Comparison of ENCODE assay signal across 23 cellular contexts in the genomic region with DNA sequence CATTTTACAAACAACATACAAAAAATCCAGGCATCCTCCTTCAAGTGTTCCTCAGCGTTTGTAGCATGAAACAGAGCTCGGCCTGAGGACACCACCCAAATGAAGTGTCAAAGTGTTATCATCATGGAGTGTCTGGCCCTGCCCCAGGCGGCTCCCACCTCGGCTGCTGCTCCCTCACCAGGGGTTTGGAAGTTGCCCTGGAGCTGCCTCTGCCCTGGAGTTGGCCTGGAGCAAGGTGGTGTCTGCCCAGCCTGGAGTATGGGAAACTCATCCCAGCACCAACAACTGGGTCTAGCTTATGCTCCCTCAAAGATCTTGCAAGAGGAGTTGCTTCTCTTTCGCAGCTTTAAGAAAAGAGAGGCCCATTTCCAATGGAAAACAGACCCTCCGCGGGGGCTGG.
DNase-seq lines count a peak whose midpoint lies in the region; ATAC-seq and TF ChIP-seq lines count a peak whose summit lies in the region.
"Had no signal": no experiment of that assay in that cellular context is flagged by ENCODE, and none has a peak within 500 bp of the region (broad histone marks: within the 10 kb centered on the region; RNA-seq: fewer than 3 reads in every experiment).

No MANE protein-coding gene starts in this region.

- no peak overlapping the region for H3K4me3 ChIP-seq in trophoblast cell (ENCODE audit: low read depth, low read length)
- H3K4me3 ChIP-seq in effector memory CD4-positive, alpha-beta T cell (ENCODE audit: insufficient read depth, low read depth, low read length, poor library complexity, severe bottlenecking): no peak overlapping the region
- H3K4me3 ChIP-seq: SK-N-MC had no signal

- no peak overlapping the region for H3K4ac ChIP-seq in trophoblast cell (ENCODE audit: low read depth, low read length)

- no peaks in the 10 kb centered on the region for H3K79me2 ChIP-seq in trophoblast cell (ENCODE audit: control insufficient read depth, insufficient read depth, low read length, poor library complexity)

- H4K8ac ChIP-seq in trophoblast cell (ENCODE audit: low read depth, low read length): no peak overlapping the region

- H3K18ac ChIP-seq in trophoblast cell (ENCODE audit: low read length): no peak overlapping the region

- POLR2A ChIA-PET in CD4-positive, alpha-beta T cell (lab: Charles Lee): interaction anchor here (0.6 kb wide), 1 partner anchor 49 kb away, joined by 3 read pairs; no protein-coding TSS in a partner anchor

- no peaks in the 10 kb centered on the region for H3K27me3 Mint-ChIP-seq in CD4-positive, alpha-beta T cell
- H3K27me3 Mint-ChIP-seq in activated T-helper 17 cell treated with anti-CD3 and anti-CD28 coated beads, Interleukin-2, amount 50 U/mL, for 72 hours: no peaks in the 10 kb centered on the region
- H3K27me3 Mint-ChIP-seq: B cell had no signal

- H3K4me1 ChIP-seq in trophoblast cell (ENCODE audit: control insufficient read depth in 1 of 2, insufficient read depth in 2 of 2, low read length in 2 of 2): peaks cover 16 to 19% of the 10 kb centered on the region in 2 experiments
- H3K4me1 ChIP-seq in effector memory CD4-positive, alpha-beta T cell (ENCODE audit: control insufficient read depth, insufficient read depth, low read length, poor library complexity, severe bottlenecking): no peaks in the 10 kb centered on the region

- H2BK12ac ChIP-seq in trophoblast cell (ENCODE audit: low read length): no peak overlapping the region

- no peak for ATAC-seq in CD4-positive, alpha-beta T cell (ENCODE audit: poor library complexity)
- ATAC-seq in left lobe of liver: peak; percentile 18
- no peak for ATAC-seq in activated T-helper 17 cell treated with anti-CD3 and anti-CD28 coated beads, Interleukin-2, amount 50 U/mL, for 72 hours (replicated peaks)

- H3K4me1 Mint-ChIP-seq in CD4-positive, alpha-beta T cell (ENCODE audit: low read depth): peaks cover 32% of the 10 kb centered on the region
- H3K4me1 Mint-ChIP-seq in activated T-helper 17 cell treated with anti-CD3 and anti-CD28 coated beads, Interleukin-2, amount 50 U/mL, for 72 hours: peaks cover 5% of the 10 kb centered on the region

- peak overlapping the region; percentile 30 for H3K14ac ChIP-seq in trophoblast cell (ENCODE audit: low read length)

- WGBS in trophoblast cell (ENCODE audit: extremely low coverage, insufficient coverage, insufficient read length): no CpG with 5 or more reads among the region's 7 CpGs

- no peak overlapping the region for H2BK120ac ChIP-seq in trophoblast cell (ENCODE audit: insufficient read depth, low read length, poor library complexity)

- intact Hi-C loops in CD4-positive, alpha-beta T cell (cut with DNase I, micrococcal nuclease): no loop called here

- H3K27me3 ChIP-seq in CD4-positive, alpha-beta T cell (ENCODE audit: control insufficient read depth, insufficient read depth, low read length): no peaks in the 10 kb centered on the region
- H3K27me3 ChIP-seq in trophoblast cell (ENCODE audit: insufficient read depth, low read length): no peaks in the 10 kb centered on the region
- H3K27me3 ChIP-seq in effector memory CD4-positive, alpha-beta T cell (replicated peaks; ENCODE audit: control insufficient read depth, insufficient read depth, low read length, poor library complexity, severe bottlenecking): no peaks in the 10 kb centered on the region

- H3K4me3 Mint-ChIP-seq in CD4-positive, alpha-beta T cell: no peak overlapping the region
- no peak overlapping the region for H3K4me3 Mint-ChIP-seq in activated T-helper 17 cell treated with anti-CD3 and anti-CD28 coated beads, Interleukin-2, amount 50 U/mL, for 72 hours
- H3K4me3 Mint-ChIP-seq: B cell, H9 had no signal

- no peak overlapping the region for H2AFZ ChIP-seq in trophoblast cell (ENCODE audit: insufficient read depth, low read length, poor library complexity)

- H3K23ac ChIP-seq in trophoblast cell (ENCODE audit: low read length): no peak overlapping the region

- peaks cover 11% of the 10 kb centered on the region for H3K79me1 ChIP-seq in trophoblast cell (ENCODE audit: low read length)

- no peak for DNase-seq in CD4-positive, alpha-beta T cell
- DNase-seq in NCI-H226 (peak; percentile 19), left lobe of liver (ENCODE audit: low spot score) (no peak), trophoblast cell (no peak), NCI-H1048 (lab: John Stamatoyannopoulos, UW) (no peak), NCI-H2029 (lab: John Stamatoyannopoulos, UW) (no peak)
- DNase-seq in effector memory CD4-positive, alpha-beta T cell: no peak
- DNase-seq: DMS153, DND-41, H9, Karpas-422, NCI-H1105, NCI-H1436 treated with DMSO at 0.1 percent for 48 hours, NCI-H187 treated with DMSO at 0.1 percent for 48 hours, NCI-H2107, NCI-H446, NCI-H524 treated with DMSO at 0.1 percent for 48 hours, NCI-H774, SIG-M5 had no signal

- H3K9ac ChIP-seq in trophoblast cell (ENCODE audit: low read length): no peak overlapping the region

- peaks cover 6% of the 10 kb centered on the region for H3K9me3 Mint-ChIP-seq in CD4-positive, alpha-beta T cell
- no peaks in the 10 kb centered on the region for H3K9me3 Mint-ChIP-seq in activated T-helper 17 cell treated with anti-CD3 and anti-CD28 coated beads, Interleukin-2, amount 50 U/mL, for 72 hours
- H3K9me3 Mint-ChIP-seq: H9 had no signal

- CTCF ChIA-PET in CD4-positive, alpha-beta T cell (lab: Charles Lee): no interaction called here

- H3K9me3 ChIP-seq in CD4-positive, alpha-beta T cell (ENCODE audit: control insufficient read depth, low read length): no peaks in the 10 kb centered on the region
- no peaks in the 10 kb centered on the region for H3K9me3 ChIP-seq in trophoblast cell (ENCODE audit: insufficient read depth, low read depth, low read length)
- H3K9me3 ChIP-seq in effector memory CD4-positive, alpha-beta T cell (ENCODE audit: control insufficient read depth, low read length): no peaks in the 10 kb centered on the region

- H3K36me3 Mint-ChIP-seq in CD4-positive, alpha-beta T cell (ENCODE audit: low read depth): no peaks in the 10 kb centered on the region
- no peaks in the 10 kb centered on the region for H3K36me3 Mint-ChIP-seq in activated T-helper 17 cell treated with anti-CD3 and anti-CD28 coated beads, Interleukin-2, amount 50 U/mL, for 72 hours (ENCODE audit: low read depth)

- H3K27ac Mint-ChIP-seq in CD4-positive, alpha-beta T cell: peak overlapping the region; percentile 72
- no peak overlapping the region for H3K27ac Mint-ChIP-seq in activated T-helper 17 cell treated with anti-CD3 and anti-CD28 coated beads, Interleukin-2, amount 50 U/mL, for 72 hours

- H2AK5ac ChIP-seq in trophoblast cell (ENCODE audit: low read length): peak overlapping the region; percentile 32

- H2BK5ac ChIP-seq in trophoblast cell (ENCODE audit: low read depth, low read length, poor library complexity): no peak overlapping the region

- no peaks in the 10 kb centered on the region for H3K36me3 ChIP-seq in trophoblast cell (ENCODE audit: control insufficient read depth in 1 of 2, insufficient read depth in 2 of 2, low read length in 2 of 2)
- H3K36me3 ChIP-seq in effector memory CD4-positive, alpha-beta T cell (ENCODE audit: control insufficient read depth, insufficient read depth, low read length): no peaks in the 10 kb centered on the region

- H4K12ac ChIP-seq in trophoblast cell (ENCODE audit: low read depth, low read length): no peak overlapping the region

- no peak for TF ChIP-seq CTCF in CD4-positive, alpha-beta T cell (IDR thresholded peaks at IDR 0.05)

- no peak overlapping the region for H3K27ac ChIP-seq in CD4-positive, alpha-beta T cell (ENCODE audit: low read depth, low read length)
- no peak overlapping the region for H3K27ac ChIP-seq in trophoblast cell (ENCODE audit: low read depth, low read length)
- H3K27ac ChIP-seq in effector memory CD4-positive, alpha-beta T cell (ENCODE audit: insufficient read depth, low read length, poor library complexity, severe bottlenecking): no peak overlapping the region
- H3K27ac ChIP-seq: C4-2B, SK-N-MC had no signal

- H3K4me2 ChIP-seq in trophoblast cell (ENCODE audit: low read length): no peak overlapping the region

- peak overlapping the region; percentile 24 for H4K91ac ChIP-seq in trophoblast cell (ENCODE audit: low read depth, low read length)
